ENCODE assay signal across 1 cellular context in the genomic region with DNA sequence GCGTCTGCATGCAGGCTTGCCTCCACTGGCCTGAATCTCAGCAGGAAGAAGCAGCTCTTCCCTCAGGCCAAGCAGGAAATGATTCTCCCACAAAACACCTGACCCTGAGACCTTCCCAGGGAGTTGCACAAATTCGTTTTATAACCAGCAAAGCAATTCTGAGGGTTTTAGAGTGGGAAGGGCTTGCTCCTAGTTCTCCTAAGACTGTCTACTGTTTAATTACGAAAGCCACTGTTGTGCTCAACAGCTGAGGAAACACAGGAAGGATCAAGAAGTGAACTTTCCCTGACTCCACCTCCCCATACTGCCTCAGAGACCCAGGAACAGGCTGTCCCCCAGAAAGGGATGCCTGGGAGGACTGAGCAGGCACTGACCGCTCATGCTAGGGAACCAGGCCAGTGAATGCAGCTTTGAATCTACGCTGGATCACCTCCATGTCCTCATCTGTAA.
TF ChIP-seq lines count a peak whose summit lies in the region.

No MANE protein-coding gene starts in this region.

TF ChIP-seq in A549, 52 proteins besides CTCF, POLR2A, EP300 and RAD21 (continued from another document):
- TF ChIP-seq, protein P1, sequence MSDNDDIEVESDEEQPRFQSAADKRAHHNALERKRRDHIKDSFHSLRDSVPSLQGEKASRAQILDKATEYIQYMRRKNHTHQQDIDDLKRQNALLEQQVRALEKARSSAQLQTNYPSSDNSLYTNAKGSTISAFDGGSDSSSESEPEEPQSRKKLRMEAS (IDR thresholded peaks at IDR 0.05), result no peak
- TF ChIP-seq, protein P2, sequence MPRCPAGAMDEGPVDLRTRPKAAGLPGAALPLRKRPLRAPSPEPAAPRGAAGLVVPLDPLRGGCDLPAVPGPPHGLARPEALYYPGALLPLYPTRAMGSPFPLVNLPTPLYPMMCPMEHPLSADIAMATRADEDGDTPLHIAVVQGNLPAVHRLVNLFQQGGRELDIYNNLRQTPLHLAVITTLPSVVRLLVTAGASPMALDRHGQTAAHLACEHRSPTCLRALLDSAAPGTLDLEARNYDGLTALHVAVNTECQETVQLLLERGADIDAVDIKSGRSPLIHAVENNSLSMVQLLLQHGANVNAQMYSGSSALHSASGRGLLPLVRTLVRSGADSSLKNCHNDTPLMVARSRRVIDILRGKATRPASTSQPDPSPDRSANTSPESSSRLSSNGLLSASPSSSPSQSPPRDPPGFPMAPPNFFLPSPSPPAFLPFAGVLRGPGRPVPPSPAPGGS (IDR thresholded peaks at IDR 0.05), result no peak
- TF ChIP-seq, protein P3, sequence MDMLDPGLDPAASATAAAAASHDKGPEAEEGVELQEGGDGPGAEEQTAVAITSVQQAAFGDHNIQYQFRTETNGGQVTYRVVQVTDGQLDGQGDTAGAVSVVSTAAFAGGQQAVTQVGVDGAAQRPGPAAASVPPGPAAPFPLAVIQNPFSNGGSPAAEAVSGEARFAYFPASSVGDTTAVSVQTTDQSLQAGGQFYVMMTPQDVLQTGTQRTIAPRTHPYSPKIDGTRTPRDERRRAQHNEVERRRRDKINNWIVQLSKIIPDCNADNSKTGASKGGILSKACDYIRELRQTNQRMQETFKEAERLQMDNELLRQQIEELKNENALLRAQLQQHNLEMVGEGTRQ (IDR thresholded peaks at IDR 0.05), result no peak
- TF ChIP-seq EHMT2 (IDR thresholded peaks at IDR 0.05; ENCODE audit: low read depth), result no peak
